ENCODE assay signal across 3 cellular contexts in the genomic region with DNA sequence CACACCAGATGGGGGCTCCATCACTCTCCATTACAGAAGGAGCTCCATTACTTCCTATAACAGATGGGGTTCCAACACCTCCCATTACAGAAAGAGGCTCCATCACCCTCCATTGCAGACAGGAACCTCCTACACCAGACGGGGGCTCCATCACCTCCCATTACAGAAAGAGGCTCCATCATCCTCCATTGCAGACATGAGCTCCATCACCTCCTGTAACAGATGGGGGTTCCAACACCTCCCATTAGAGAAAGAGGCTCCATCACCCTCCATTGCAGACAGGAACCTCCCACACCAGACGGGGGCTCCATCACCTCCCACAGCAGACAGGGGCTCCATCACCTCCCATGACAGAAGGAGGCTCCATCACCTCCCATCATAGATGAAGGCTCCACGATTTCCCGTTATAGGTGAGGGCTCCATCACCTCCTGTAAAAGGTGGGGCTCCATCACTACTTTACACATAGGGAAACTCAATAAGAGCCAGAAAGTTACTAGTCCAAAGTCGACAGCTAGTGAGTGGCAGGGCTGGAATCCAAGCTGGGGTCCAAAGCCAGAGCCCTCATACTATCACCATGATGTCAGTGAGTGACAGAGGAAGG.
"Had no signal": no experiment of that assay in that cellular context is flagged by ENCODE, and none has a peak within 500 bp of the region (broad histone marks: within the 10 kb centered on the region; RNA-seq: fewer than 3 reads in every experiment).

No MANE protein-coding gene starts in this region.

- ATAC-seq: GM12878 had no signal

- H3K4me3 ChIP-seq: GM12878 had no signal

- DNase-seq: GDM1, GF-D8 had no signal
